ENCODE assay signal across 7 cellular contexts in genomic region chr12:124565656-124566180, GRCh38. TPM values are rescaled to one million over a fixed set of nuclear protein-coding genes. Genes with fewer than 3 reads are reported as not detected.
A peak's percentile ranks its signal among the peaks of the same experiment; 100 is the strongest.
DNase-seq lines count a peak whose midpoint lies in the region; ATAC-seq and TF ChIP-seq lines count a peak whose summit lies in the region.

No MANE protein-coding gene starts in this region.

- DNase-seq in HL-60 (ENCODE audit: low read depth in 1 of 2, low spot score in 1 of 2): no peak
- DNase-seq in activated naive CD4-positive, alpha-beta T cell treated with anti-CD3 and anti-CD28 coated beads, Interleukin-2, amount 50 U/mL, for 72 hours (ENCODE audit: low spot score in 2 of 2): no peak
- DNase-seq in immature natural killer cell: no peak
- no peak for DNase-seq in COLO829 (ENCODE audit: low spot score)
- no peak for DNase-seq in NCI-H2196 treated with DMSO at 0.1 percent for 48 hours (lab: John Stamatoyannopoulos, UW; ENCODE audit: unreplicated experiment)

- H3K4me1 ChIP-seq in stomach smooth muscle (ENCODE audit: control insufficient read depth, insufficient read depth, low read length): peaks cover 66% of the 10 kb centered on the region

- peaks cover 14 to 26% of the 10 kb centered on the region in 2 donors for H3K4me1 Mint-ChIP-seq in immature natural killer cell

- no peaks in the 10 kb centered on the region for H3K36me3 ChIP-seq in stomach smooth muscle (ENCODE audit: control insufficient read depth in 2 of 2, insufficient read depth in 2 of 2, low read length in 2 of 2)

- TF ChIP-seq CTCF in HL-60 (IDR thresholded peaks at IDR 0.05; ENCODE audit: insufficient read depth, low read length): no peak

- no peaks in the 10 kb centered on the region for H3K9me3 ChIP-seq in stomach smooth muscle (ENCODE audit: control insufficient read depth in 2 of 2, low read length in 2 of 2)

- ATAC-seq in activated naive CD4-positive, alpha-beta T cell treated with anti-CD3 and anti-CD28 coated beads, Interleukin-2, amount 50 U/mL, for 72 hours: no peak
- no peak for ATAC-seq in HG03095 (IDR thresholded peaks at IDR 0.05; ENCODE audit: unreplicated experiment)

- H3K9me3 Mint-ChIP-seq in activated naive CD4-positive, alpha-beta T cell treated with anti-CD3 and anti-CD28 coated beads, Interleukin-2, amount 50 U/mL, for 72 hours: no peaks in the 10 kb centered on the region
- H3K9me3 Mint-ChIP-seq in immature natural killer cell: no peaks in the 10 kb centered on the region

- no peaks in the 10 kb centered on the region for H3K27me3 ChIP-seq in HL-60 (ENCODE audit: insufficient read depth, poor library complexity, severe bottlenecking)
- H3K27me3 ChIP-seq in stomach smooth muscle (ENCODE audit: control insufficient read depth in 1 of 2, insufficient read depth in 2 of 2, low read length in 2 of 2): no peaks in the 10 kb centered on the region

- H3K36me3 Mint-ChIP-seq in activated naive CD4-positive, alpha-beta T cell treated with anti-CD3 and anti-CD28 coated beads, Interleukin-2, amount 50 U/mL, for 72 hours: no peaks in the 10 kb centered on the region
- no peaks in the 10 kb centered on the region for H3K36me3 Mint-ChIP-seq in immature natural killer cell

- H3K27ac ChIP-seq in HL-60 (replicated peaks) (no peak overlapping the region), stomach smooth muscle (ENCODE audit: low read length) (peak overlapping the region; percentile 92)

- H3K27me3 Mint-ChIP-seq in immature natural killer cell (ENCODE audit: low read depth in 3 of 3): peaks cover 0 to 8% (median 2%) of the 10 kb centered on the region in 3 donors

- H3K9ac ChIP-seq in stomach smooth muscle (ENCODE audit: low read length in 2 of 2): peak overlapping the region; percentile 67 to 73

- H3K4me3 ChIP-seq in HL-60 (replicated peaks; ENCODE audit: insufficient read depth, low read length) (peak overlapping the region; percentile 97), stomach smooth muscle (ENCODE audit: low read length in 2 of 2) (peak overlapping the region; percentile 72 to 88)

- H3K4me3 Mint-ChIP-seq in immature natural killer cell: peak overlapping the region; percentile 89 to 94 (median 91)

- H3K27ac Mint-ChIP-seq in activated naive CD4-positive, alpha-beta T cell treated with anti-CD3 and anti-CD28 coated beads, Interleukin-2, amount 50 U/mL, for 72 hours: peak overlapping the region; percentile 50 to 79
- H3K27ac Mint-ChIP-seq in immature natural killer cell: peak overlapping the region; percentile 53 to 91 (median 69)

RNA-seq across cellular contexts. Expression of gene NCOR2, which starts 1.7 kb away (rescaled TPM):
- total RNA-seq in activated naive CD4-positive, alpha-beta T cell treated with anti-CD3 and anti-CD28 coated beads, Interleukin-2, amount 50 U/mL, for 72 hours: 100 to 1,000 TPM in 1 of 2 donors, 10 to 100 TPM in 1; 66.8 to 125 TPM
- 10 to 100 TPM in 1 of 3 donors, 1 to 10 TPM in 2; 1.6 to 10.2 (median 2.1) TPM for polyA plus RNA-seq in immature natural killer cell
